ENCODE assay signal across 8 cellular contexts in the genomic region with DNA sequence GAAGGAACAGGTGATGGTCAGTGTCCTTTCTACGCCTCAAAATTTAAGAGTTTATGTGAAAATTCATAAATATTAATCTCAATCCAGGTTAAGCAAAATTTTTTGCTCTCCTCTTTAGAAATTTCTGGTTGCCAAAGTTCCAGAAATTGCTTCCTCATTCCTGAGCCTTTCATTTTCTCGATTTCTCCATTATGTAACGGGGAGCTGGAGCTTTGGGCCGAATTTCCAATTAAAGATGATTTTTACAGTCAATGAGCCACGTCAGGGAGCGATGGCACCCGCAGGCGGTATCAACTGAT. TPM values are rescaled to one million over a fixed set of nuclear protein-coding genes. Genes with fewer than 3 reads are reported as not detected.
DNase-seq lines count a peak whose midpoint lies in the region; ATAC-seq and TF ChIP-seq lines count a peak whose summit lies in the region.

No MANE protein-coding gene starts in this region.

- DNase-seq in AG09309 (ENCODE audit: low read depth): no peak
- DNase-seq in LNCaP clone FGC (ENCODE audit: low read depth): no peak
- no peak for DNase-seq in coronary artery (ENCODE audit: low spot score)
- DNase-seq in naive thymus-derived CD8-positive, alpha-beta T cell: no peak
- DNase-seq in T1000 (lab: John Stamatoyannopoulos, UW): no peak
- DNase-seq in NCI-H2227 treated with DMSO at 0.1 percent for 48 hours (lab: John Stamatoyannopoulos, UW): no peak
- DNase-seq in NCI-H146 (lab: John Stamatoyannopoulos, UW): no peak
- DNase-seq in NCI-H2081 treated with DMSO at 0.1 percent for 48 hours (lab: John Stamatoyannopoulos, UW): no peak

- ATAC-seq in naive thymus-derived CD8-positive, alpha-beta T cell: no peak

- peak overlapping the region; percentile 83 to 93 (median 88) for H3K4me3 Mint-ChIP-seq in naive thymus-derived CD8-positive, alpha-beta T cell

- POLR2A ChIA-PET in naive thymus-derived CD8-positive, alpha-beta T cell (lab: Charles Lee): no interaction called here

- no peaks in the 10 kb centered on the region for H3K9me3 Mint-ChIP-seq in naive thymus-derived CD8-positive, alpha-beta T cell

- H3K4me1 Mint-ChIP-seq in naive thymus-derived CD8-positive, alpha-beta T cell: peaks cover 20 to 61% (median 59%) of the 10 kb centered on the region in 4 donors

- TF ChIP-seq CTCF in AG09309 (IDR thresholded peaks at IDR 0.05; ENCODE audit: control insufficient read depth, insufficient read depth, low read depth, low read length, missing control alignments) (no peak), LNCaP clone FGC (IDR thresholded peaks at IDR 0.05; ENCODE audit: control insufficient read depth, extremely low read depth, insufficient read depth) (no peak), coronary artery (IDR thresholded peaks at IDR 0.05) (no peak)

- H3K27ac ChIP-seq in coronary artery: peak overlapping the region; percentile 96 to 99

- no peaks in the 10 kb centered on the region for H3K27me3 Mint-ChIP-seq in naive thymus-derived CD8-positive, alpha-beta T cell

- peak overlapping the region; percentile 84 to 99 (median 95) for H3K27ac Mint-ChIP-seq in naive thymus-derived CD8-positive, alpha-beta T cell

- peak overlapping the region; percentile 54 for H3K4me3 ChIP-seq in AG09309 (ENCODE audit: control insufficient read depth, low read depth, low read length)
- H3K4me3 ChIP-seq in LNCaP clone FGC (ENCODE audit: low read depth, low read length): peak overlapping the region; percentile 62
- peak overlapping the region; percentile 93 for H3K4me3 ChIP-seq in coronary artery

- peaks cover 0 to 8% (median 0%) of the 10 kb centered on the region in 3 donors for H3K36me3 Mint-ChIP-seq in naive thymus-derived CD8-positive, alpha-beta T cell

RNA-seq across cellular contexts. Expression of gene PRNP, which starts 0.4 kb away (rescaled TPM):
- 10 to 100 TPM; 54.5 to 56.6 TPM for total RNA-seq in naive thymus-derived CD8-positive, alpha-beta T cell
- 10 to 100 TPM; 57.9 to 72.3 (median 67.8) TPM for polyA plus RNA-seq in naive thymus-derived CD8-positive, alpha-beta T cell

RNA-seq across cellular contexts. Expression of gene PRND, which starts 35.8 kb away (rescaled TPM):
- not detected for total RNA-seq in naive thymus-derived CD8-positive, alpha-beta T cell
- polyA plus RNA-seq in naive thymus-derived CD8-positive, alpha-beta T cell: not detected
